Comparison of ENCODE assay signal across 13 cellular contexts in the genomic region with DNA sequence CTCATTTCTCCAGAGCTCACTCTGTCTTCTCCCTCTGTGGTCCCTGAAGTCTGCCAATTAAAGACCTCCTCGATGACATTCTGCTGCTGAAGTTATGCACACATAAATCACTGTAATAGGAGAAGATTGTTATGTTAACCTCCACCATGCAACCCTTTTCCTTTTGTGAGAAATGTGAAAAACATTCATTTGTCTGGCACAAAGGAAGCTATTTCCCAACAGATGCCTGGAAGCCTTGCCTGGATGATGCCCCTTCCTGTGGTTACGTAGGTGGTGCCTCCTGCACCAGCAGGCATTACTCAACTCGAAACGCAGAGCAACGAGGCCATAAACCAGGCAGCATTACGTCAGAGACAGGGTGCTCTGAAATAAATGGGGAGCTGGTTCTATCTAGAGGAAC.
DNase-seq lines count a peak whose midpoint lies in the region; ATAC-seq, FAIRE-seq and TF ChIP-seq lines count a peak whose summit lies in the region.
"Had no signal": no experiment of that assay in that cellular context is flagged by ENCODE, and none has a peak within 500 bp of the region (broad histone marks: within the 10 kb centered on the region; RNA-seq: fewer than 3 reads in every experiment).

No MANE protein-coding gene starts in this region.

- no peak for TF ChIP-seq POLR2A in body of pancreas (IDR thresholded peaks at IDR 0.05)

- peak; percentile 46 for FAIRE-seq in urothelium cell line (lab: Jason Lieb, UNC)
- FAIRE-seq: kidney had no signal

- H3K4me3 ChIP-seq in MG63 (no peak overlapping the region), body of pancreas (no peak overlapping the region)
- H3K4me3 ChIP-seq: dorsolateral prefrontal cortex had no signal

- H3K27ac ChIP-seq in body of pancreas = no peak overlapping the region

- H3K36me3 Mint-ChIP-seq in MCF 10A (ENCODE audit: insufficient read depth, unreplicated experiment) = no peaks in the 10 kb centered on the region
- H3K36me3 Mint-ChIP-seq in nephron (ENCODE audit: low read depth) = no peaks in the 10 kb centered on the region

- no peak overlapping the region for H3K4me3 Mint-ChIP-seq in MCF 10A (ENCODE audit: unreplicated experiment)
- peak overlapping the region in 1 of 3 experiments; percentile 8 for H3K4me3 Mint-ChIP-seq in nephron

- no peaks in the 10 kb centered on the region for H3K36me3 ChIP-seq in MG63
- no peaks in the 10 kb centered on the region for H3K36me3 ChIP-seq in body of pancreas (replicated peaks in 1 of 2; ENCODE audit: insufficient read depth in 1 of 2, low read depth in 2 of 2)

- H3K9me3 ChIP-seq in MG63 (peaks cover 8% of the 10 kb centered on the region), body of pancreas (no peaks in the 10 kb centered on the region)

- intact Hi-C loops in MCF 10A (cut with micrococcal nuclease) (no loop called here), body of pancreas (cut with DNase I) (no loop called here)

- H3K27me3 Mint-ChIP-seq in MCF 10A (ENCODE audit: insufficient read depth, unreplicated experiment) (no peaks in the 10 kb centered on the region), nephron (ENCODE audit: low read depth) (no peaks in the 10 kb centered on the region)

- DNase-seq in MG63 (peak; percentile 95), MCF 10A (ENCODE audit: unreplicated experiment) (peak; percentile 94), urothelium cell line (ENCODE audit: low spot score) (peak; percentile 84), body of pancreas (no peak), DMS79 treated with DMSO at 0.1 percent for 48 hours (lab: John Stamatoyannopoulos, UW) (no peak), NCI-H524 treated with DMSO at 0.1 percent for 48 hours (lab: John Stamatoyannopoulos, UW) (no peak)
- DNase-seq: activated CD4-positive, alpha-beta T cell treated with anti-CD3 and anti-CD28 coated beads for 48 hours; activated T-cell treated with anti-CD3 and anti-CD28 coated beads, Interleukin-2, amount 50 U/mL, for 1 hour; kidney; NCI-H1417; NCI-H226 had no signal

- no peak for ATAC-seq in body of pancreas

- 34 to 39% methylated on average over 5 to 6 of the region's 6 CpGs for WGBS in body of pancreas, 2 donors

- no TSS peak for BruUV-seq in MCF 10A (replicated peaks; lab: Mats Ljungman, UMichigan)

- H3K27me3 ChIP-seq in MG63 (no peaks in the 10 kb centered on the region), body of pancreas (no peaks in the 10 kb centered on the region)

- no peak overlapping the region for H3K27ac Mint-ChIP-seq in MCF 10A (ENCODE audit: low read depth, unreplicated experiment)
- peak overlapping the region; percentile 94 to 97 (median 95) for H3K27ac Mint-ChIP-seq in nephron

- H3K9me3 Mint-ChIP-seq in MCF 10A (ENCODE audit: unreplicated experiment) (peaks cover 52% of the 10 kb centered on the region), nephron (no peaks in the 10 kb centered on the region)

- TF ChIP-seq CTCF in MCF 10A (IDR thresholded peaks at IDR 0.05; ENCODE audit: unreplicated experiment) = no peak
- no peak for TF ChIP-seq CTCF in nephron (IDR thresholded peaks at IDR 0.05; ENCODE audit: unreplicated experiment in 3 of 3)
- TF ChIP-seq CTCF in body of pancreas (IDR thresholded peaks at IDR 0.05) = no peak

- H3K4me1 ChIP-seq in body of pancreas = no peaks in the 10 kb centered on the region

- POLR2A ChIA-PET in MCF 10A (lab: Yijun Ruan, JAX) = no interaction called here

- H3K4me1 Mint-ChIP-seq in MCF 10A (ENCODE audit: insufficient read depth, unreplicated experiment) (no peaks in the 10 kb centered on the region), nephron (peaks cover 66% of the 10 kb centered on the region)

- CTCF ChIA-PET in MCF 10A (lab: Yijun Ruan, JAX) = no interaction called here

Comparison
In these comparisons a context has a peak if more than half of its experiments do, and no peak if none do; other contexts are left out.
1. DNase-seq: peak in MG63 (single experiment), MCF 10A (single experiment) and urothelium cell line (single experiment); none in body of pancreas (0 of 4), DMS79 treated with DMSO at 0.1 percent for 48 hours (single experiment) and NCI-H524 treated with DMSO at 0.1 percent for 48 hours (single experiment).